ENCODE assay signal across 24 cellular contexts in genomic region chr16:1449201-1449788, GRCh38. TPM values are rescaled to one million over a fixed set of nuclear protein-coding genes. Genes with fewer than 3 reads are reported as not detected.
DNase-seq lines count a peak whose midpoint lies in the region; ATAC-seq, FAIRE-seq and TF ChIP-seq lines count a peak whose summit lies in the region.
"Had no signal": no experiment of that assay in that cellular context is flagged by ENCODE, and none has a peak within 500 bp of the region (broad histone marks: within the 10 kb centered on the region; RNA-seq: fewer than 3 reads in every experiment).

No MANE protein-coding gene starts in this region.

- intact Hi-C loops in HepG2 (cut with micrococcal nuclease; ENCODE audit: unreplicated experiment) = no loop called here
- intact Hi-C loops in right lobe of liver (cut with DNase I) = no loop called here
- intact Hi-C loops in left cardiac atrium (cut with DNase I) = no loop called here

- H3K4me2 ChIP-seq in HepG2 (ENCODE audit: low read depth, low read length) = no peak overlapping the region
- H3K4me2 ChIP-seq: BLaER1, GM23338 had no signal

- no peaks in the 10 kb centered on the region for H4K20me1 ChIP-seq in HepG2 (ENCODE audit: insufficient read depth, low read length)
- H4K20me1 ChIP-seq: BLaER1 had no signal

- DNase-seq in HepG2 (ENCODE audit: low spot score) (no peak), right lobe of liver (no peak), memory B cell (ENCODE audit: low spot score in 2 of 2) (no peak), left cardiac atrium (no peak)
- DNase-seq: 8988T; CD4-positive, alpha-beta memory T cell; DMS153; DMS79; GDM1; H7; HFFc6 had no signal

- H3K9me3 Mint-ChIP-seq in memory B cell = no peaks in the 10 kb centered on the region
- H3K9me3 Mint-ChIP-seq: CD14-positive monocyte; CD4-positive, alpha-beta memory T cell; GM23338; HFFc6; IgD-negative memory B cell had no signal

- peak overlapping the region; percentile 60 for H3K27ac Mint-ChIP-seq in memory B cell
- H3K27ac Mint-ChIP-seq: CD4-positive, alpha-beta memory T cell; HFFc6 had no signal

- no peak overlapping the region for H3K4me3 Mint-ChIP-seq in memory B cell
- H3K4me3 Mint-ChIP-seq: CD14-positive monocyte; CD4-positive, alpha-beta memory T cell; GM23338; HFFc6; IgD-negative memory B cell had no signal

- no peaks in the 10 kb centered on the region; a peak in 1 of 5 replicates for H3K27me3 ChIP-seq in HepG2 (ENCODE audit: control insufficient read depth in 1 of 2, insufficient read depth in 2 of 2, low read length in 2 of 2)
- no peaks in the 10 kb centered on the region for H3K27me3 ChIP-seq in right lobe of liver
- H3K27me3 ChIP-seq: BLaER1 had no signal

- ATAC-seq in HepG2 (no peak), right lobe of liver (no peak), memory B cell (ENCODE audit: low read depth) (no peak), left cardiac atrium (no peak), GM21825 (IDR thresholded peaks at IDR 0.05; ENCODE audit: unreplicated experiment) (no peak)
- ATAC-seq: HCT116 had no signal

- no peaks in the 10 kb centered on the region for H3K27me3 Mint-ChIP-seq in memory B cell
- H3K27me3 Mint-ChIP-seq: CD4-positive, alpha-beta memory T cell; IgD-negative memory B cell had no signal

- FAIRE-seq in HepG2 (lab: Jason Lieb, UNC) = no peak
- FAIRE-seq: GM12892, GM18507 had no signal

- BruUV-seq in HepG2 (replicated peaks; lab: Mats Ljungman, UMichigan) = no TSS peak

- no peak for TF ChIP-seq RAD21 in HepG2 (CRISPR knock-in tag; IDR thresholded peaks at IDR 0.05)

- no peak for TF ChIP-seq EP300 in HepG2 (IDR thresholded peaks at IDR 0.05; ENCODE audit: low read depth in 2 of 2, low read length in 2 of 2)
- no peak for TF ChIP-seq EP300 in HepG2 (CRISPR knock-in tag; IDR thresholded peaks at IDR 0.05; ENCODE audit: borderline replicate concordance)

- H2AFZ ChIP-seq in HepG2 (ENCODE audit: low read length) = no peak overlapping the region
- H2AFZ ChIP-seq: GM23338 had no signal

- CTCF ChIA-PET in HepG2 (lab: Yijun Ruan, JAX; ENCODE audit: low intra/inter-chr PET ratio, low total read pairs) = no interaction called here

- TF ChIP-seq CTCF in HepG2 (CRISPR knock-in tag; IDR thresholded peaks at IDR 0.05) = no peak
- TF ChIP-seq CTCF in right lobe of liver (IDR thresholded peaks at IDR 0.05) = no peak

- POLR2A ChIA-PET in HepG2 (lab: Yijun Ruan, JAX) = no interaction called here

- WGBS in HepG2 (ENCODE audit: low lambda C conversion rate) = 96% methylated on average over 10 of the region's 25 CpGs
- 98% methylated on average over 8 of the region's 25 CpGs for WGBS in right lobe of liver (ENCODE audit: insufficient coverage, low coverage, low lambda C conversion rate, missing lambda C conversion rate)

- in situ Hi-C loops in HepG2 (cut with HindIII; ENCODE audit: extremely low pct_ligation_motif_present, low pct_unique_long_range_greater_than_20kb) = no loop called here

- H3K9ac ChIP-seq in HepG2 (ENCODE audit: insufficient read depth, low read depth, low read length) = no peak overlapping the region
- H3K9ac ChIP-seq: BLaER1 had no signal

- peaks cover 10% of the 10 kb centered on the region for H3K36me3 Mint-ChIP-seq in memory B cell

- TF ChIP-seq POLR2A in HepG2 (IDR thresholded peaks at IDR 0.05; ENCODE audit: insufficient read depth in 1 of 2, low read depth in 2 of 2, low read length in 2 of 2) (no peak), right lobe of liver (IDR thresholded peaks at IDR 0.05) (no peak)

- H3K4me1 ChIP-seq in HepG2 (ENCODE audit: insufficient read depth, low read length) = no peaks in the 10 kb centered on the region
- H3K4me1 ChIP-seq in right lobe of liver = no peaks in the 10 kb centered on the region

- H3K79me2 ChIP-seq in HepG2 (ENCODE audit: insufficient read depth, low read length) = no peaks in the 10 kb centered on the region

- peaks cover 2% of the 10 kb centered on the region for H3K4me1 Mint-ChIP-seq in memory B cell
- H3K4me1 Mint-ChIP-seq: CD14-positive monocyte; CD4-positive, alpha-beta memory T cell; GM23338 had no signal

- H3K9me3 ChIP-seq in HepG2 (ENCODE audit: low read length) (no peaks in the 10 kb centered on the region), right lobe of liver (no peaks in the 10 kb centered on the region)
- H3K9me3 ChIP-seq: BLaER1 had no signal

- H3K36me3 ChIP-seq in HepG2 (replicated peaks in 1 of 2; ENCODE audit: control insufficient read depth in 1 of 2, insufficient read depth in 2 of 2, low read length in 2 of 2) (peaks cover 6 to 9% of the 10 kb centered on the region in 2 experiments; a peak in 4 of 5 replicates), right lobe of liver (peaks cover 0 to 35% (median under 1%) of the 10 kb centered on the region in 4 donors)

- H3K27ac ChIP-seq in HepG2 (ENCODE audit: extremely low read length, insufficient read depth, low read length) = no peak overlapping the region
- H3K27ac ChIP-seq in right lobe of liver = no peak overlapping the region
- H3K27ac ChIP-seq: BLaER1, HL-60 had no signal

- H3K4me3 ChIP-seq in HepG2 (replicated peaks in 1 of 3; ENCODE audit: insufficient read depth in 1 of 3, low read depth in 2 of 3, low read length in 3 of 3) (no peak overlapping the region), right lobe of liver (no peak overlapping the region)
- H3K4me3 ChIP-seq: BLaER1, GM23338 had no signal

RNA-seq across cellular contexts. Expression of gene CCDC154, which starts 4.9 kb away (rescaled TPM):
- 1.5 and 1.8 TPM in 2 replicates for total RNA-seq in HepG2 (2016; rRNA removed; fragmentation: Illumina TruSeq; extraction: Trizol)
- total RNA-seq in HepG2 (2016; cell fraction: cytosol; rRNA removed; fragmentation: Illumina TruSeq; extraction: Trizol; ENCODE audit: low read depth) = 0.61 and 0.79 TPM in 2 replicates
- total RNA-seq in HepG2 (2016; cell fraction: insoluble cytoplasmic fraction; rRNA removed; fragmentation: Illumina TruSeq; extraction: Trizol) = 1.4 and 1.7 TPM in 2 replicates
- 0.83 and 1.1 TPM in 2 replicates for total RNA-seq in HepG2 (2016; cell fraction: membrane; rRNA removed; fragmentation: Illumina TruSeq; extraction: Trizol)
- total RNA-seq in HepG2 (2016; cell fraction: nucleus; rRNA removed; fragmentation: Illumina TruSeq; extraction: Trizol) = 0.31 TPM in 1 of 2 replicates, not detected in the other
- 0.84 and 0.92 TPM in 2 replicates for polyA plus RNA-seq in HepG2 (2011; rRNA removed)
- polyA plus RNA-seq in HepG2 (2011; cell fraction: cytosol; rRNA removed) = 0.24 and 0.56 TPM in 2 replicates
- polyA plus RNA-seq in HepG2 (2011; cell fraction: nucleus; rRNA removed) = 2.1 and 2.4 TPM in 2 replicates
- 0.48 and 1.2 TPM in 2 replicates for polyA plus RNA-seq in HepG2 (2012)
- polyA plus RNA-seq in HepG2 (2016; cell fraction: cytosol; fragmentation: Illumina TruSeq; extraction: Trizol; ENCODE audit: low read depth) = 0.92 and 1.0 TPM in 2 replicates
- 0.65 and 1.6 TPM in 2 replicates for polyA plus RNA-seq in HepG2 (2016; cell fraction: insoluble cytoplasmic fraction; fragmentation: Illumina TruSeq; extraction: Trizol; ENCODE audit: low read depth)
- 0.45 and 0.71 TPM in 2 replicates for polyA plus RNA-seq in HepG2 (2016; cell fraction: membrane; fragmentation: Illumina TruSeq; extraction: Trizol; ENCODE audit: low read depth)
- polyA plus RNA-seq in HepG2 (2016; cell fraction: nucleus; fragmentation: Illumina TruSeq; extraction: Trizol; ENCODE audit: insufficient read depth, low read depth) = 2.3 and 3.5 TPM in 2 replicates
- polyA minus RNA-seq in HepG2 (2011; rRNA and poly(A)+ RNA removed; ENCODE audit: low replicate concordance) = not detected in 2 replicates
- polyA minus RNA-seq in HepG2 (2011; cell fraction: cytosol; rRNA and poly(A)+ RNA removed) = not detected in 2 replicates
- polyA minus RNA-seq in HepG2 (2011; cell fraction: nucleus; rRNA and poly(A)+ RNA removed) = 0.12 and 0.26 TPM in 2 replicates
- 1 to 10 TPM in 2 of 6 experiments, under 1 TPM in 3, not detected in 1; 0.25 to 1.7 (median 0.79) TPM for total RNA-seq in right lobe of liver
- 1 to 10 TPM in 1 of 2 donors, under 1 TPM in 1; 0.68 to 1.1 TPM for total RNA-seq in left cardiac atrium
- total RNA-seq: Daoy, GM23338, H7 had no signal
- polyA plus RNA-seq: CD14-positive monocyte had no signal

RNA-seq across cellular contexts. Expression of gene PERCC1, which starts 18.4 kb away (rescaled TPM):
- 0.15 TPM in 1 of 2 replicates, not detected in the other for total RNA-seq in HepG2 (2016; rRNA removed; fragmentation: Illumina TruSeq; extraction: Trizol)
- not detected in 2 replicates for total RNA-seq in HepG2 (2016; cell fraction: cytosol; rRNA removed; fragmentation: Illumina TruSeq; extraction: Trizol; ENCODE audit: low read depth)
- 0.13 TPM in 1 of 2 replicates, not detected in the other for total RNA-seq in HepG2 (2016; cell fraction: insoluble cytoplasmic fraction; rRNA removed; fragmentation: Illumina TruSeq; extraction: Trizol)
- total RNA-seq in HepG2 (2016; cell fraction: membrane; rRNA removed; fragmentation: Illumina TruSeq; extraction: Trizol) = not detected in 2 replicates
- not detected in 2 replicates for total RNA-seq in HepG2 (2016; cell fraction: nucleus; rRNA removed; fragmentation: Illumina TruSeq; extraction: Trizol)
- not detected in 2 replicates for polyA plus RNA-seq in HepG2 (2011; rRNA removed)
- polyA plus RNA-seq in HepG2 (2011; cell fraction: cytosol; rRNA removed) = not detected in 2 replicates
- polyA plus RNA-seq in HepG2 (2011; cell fraction: nucleus; rRNA removed) = not detected in 2 replicates
- polyA plus RNA-seq in HepG2 (2012) = not detected in 2 replicates
- not detected in 2 replicates for polyA plus RNA-seq in HepG2 (2016; cell fraction: cytosol; fragmentation: Illumina TruSeq; extraction: Trizol; ENCODE audit: low read depth)
- polyA plus RNA-seq in HepG2 (2016; cell fraction: insoluble cytoplasmic fraction; fragmentation: Illumina TruSeq; extraction: Trizol; ENCODE audit: low read depth) = not detected in 2 replicates
- polyA plus RNA-seq in HepG2 (2016; cell fraction: membrane; fragmentation: Illumina TruSeq; extraction: Trizol; ENCODE audit: low read depth) = not detected in 2 replicates
- not detected in 2 replicates for polyA plus RNA-seq in HepG2 (2016; cell fraction: nucleus; fragmentation: Illumina TruSeq; extraction: Trizol; ENCODE audit: insufficient read depth, low read depth)
- not detected in 2 replicates for polyA minus RNA-seq in HepG2 (2011; rRNA and poly(A)+ RNA removed; ENCODE audit: low replicate concordance)
- polyA minus RNA-seq in HepG2 (2011; cell fraction: cytosol; rRNA and poly(A)+ RNA removed) = not detected in 2 replicates
- not detected in 2 replicates for polyA minus RNA-seq in HepG2 (2011; cell fraction: nucleus; rRNA and poly(A)+ RNA removed)
- total RNA-seq in right lobe of liver = not detected
- not detected for total RNA-seq in left cardiac atrium
- total RNA-seq: A673, Daoy, GM23338, H7, HFFc6, HT1080 had no signal
- polyA plus RNA-seq: AG04450; CD14-positive monocyte; CD4-positive, alpha-beta memory T cell; GM23338; IgD-negative memory B cell had no signal

RNA-seq across cellular contexts. Expression of gene CLCN7, which starts 25.5 kb away (rescaled TPM):
- total RNA-seq in HepG2 (2016; rRNA removed; fragmentation: Illumina TruSeq; extraction: Trizol) (9.8 and 25.1 TPM in 2 replicates), right lobe of liver (10 to 100 TPM; 36.0 to 50.8 (median 40.8) TPM), left cardiac atrium (10 to 100 TPM; 43.0 to 49.7 TPM)
- total RNA-seq in HepG2 (2016; cell fraction: cytosol; rRNA removed; fragmentation: Illumina TruSeq; extraction: Trizol; ENCODE audit: low read depth) = 8.5 and 9.5 TPM in 2 replicates
- total RNA-seq in HepG2 (2016; cell fraction: insoluble cytoplasmic fraction; rRNA removed; fragmentation: Illumina TruSeq; extraction: Trizol) = 6.2 and 24.1 TPM in 2 replicates
- 6.7 and 7.5 TPM in 2 replicates for total RNA-seq in HepG2 (2016; cell fraction: membrane; rRNA removed; fragmentation: Illumina TruSeq; extraction: Trizol)
- total RNA-seq in HepG2 (2016; cell fraction: nucleus; rRNA removed; fragmentation: Illumina TruSeq; extraction: Trizol) = 22.9 and 27.4 TPM in 2 replicates
- 24.6 and 33.6 TPM in 2 replicates for polyA plus RNA-seq in HepG2 (2011; rRNA removed)
- 11.6 and 26.3 TPM in 2 replicates for polyA plus RNA-seq in HepG2 (2011; cell fraction: cytosol; rRNA removed)
- polyA plus RNA-seq in HepG2 (2011; cell fraction: nucleus; rRNA removed) = 413 and 489 TPM in 2 replicates
- polyA plus RNA-seq in HepG2 (2012) = 30.8 and 56.7 TPM in 2 replicates
- 1.7 and 1.8 TPM in 2 replicates for polyA plus RNA-seq in HepG2 (2016; cell fraction: cytosol; fragmentation: Illumina TruSeq; extraction: Trizol; ENCODE audit: low read depth)
- 6.7 and 9.1 TPM in 2 replicates for polyA plus RNA-seq in HepG2 (2016; cell fraction: insoluble cytoplasmic fraction; fragmentation: Illumina TruSeq; extraction: Trizol; ENCODE audit: low read depth)
- polyA plus RNA-seq in HepG2 (2016; cell fraction: membrane; fragmentation: Illumina TruSeq; extraction: Trizol; ENCODE audit: low read depth) = 3.8 and 6.1 TPM in 2 replicates
- polyA plus RNA-seq in HepG2 (2016; cell fraction: nucleus; fragmentation: Illumina TruSeq; extraction: Trizol; ENCODE audit: insufficient read depth, low read depth) = 78.0 and 79.0 TPM in 2 replicates
- 47.8 and 83.3 TPM in 2 replicates for polyA minus RNA-seq in HepG2 (2011; rRNA and poly(A)+ RNA removed; ENCODE audit: low replicate concordance)
- polyA minus RNA-seq in HepG2 (2011; cell fraction: cytosol; rRNA and poly(A)+ RNA removed) = 15.7 and 20.3 TPM in 2 replicates
- 46.9 and 49.4 TPM in 2 replicates for polyA minus RNA-seq in HepG2 (2011; cell fraction: nucleus; rRNA and poly(A)+ RNA removed)

RNA-seq across cellular contexts. Expression of gene UQCC4, which starts 28.7 kb away (rescaled TPM):
- total RNA-seq in HepG2 (2016; rRNA removed; fragmentation: Illumina TruSeq; extraction: Trizol) (29.6 and 29.9 TPM in 2 replicates), right lobe of liver (10 to 100 TPM in 1 of 6 experiments, 1 to 10 TPM in 5; 5.6 to 11.5 (median 6.0) TPM), left cardiac atrium (10 to 100 TPM; 10.0 to 13.0 TPM)
- 22.0 and 23.6 TPM in 2 replicates for total RNA-seq in HepG2 (2016; cell fraction: cytosol; rRNA removed; fragmentation: Illumina TruSeq; extraction: Trizol; ENCODE audit: low read depth)
- 27.3 and 30.2 TPM in 2 replicates for total RNA-seq in HepG2 (2016; cell fraction: insoluble cytoplasmic fraction; rRNA removed; fragmentation: Illumina TruSeq; extraction: Trizol)
- 24.5 and 33.2 TPM in 2 replicates for total RNA-seq in HepG2 (2016; cell fraction: membrane; rRNA removed; fragmentation: Illumina TruSeq; extraction: Trizol)
- 11.7 and 14.7 TPM in 2 replicates for total RNA-seq in HepG2 (2016; cell fraction: nucleus; rRNA removed; fragmentation: Illumina TruSeq; extraction: Trizol)
- 17.6 and 19.2 TPM in 2 replicates for polyA plus RNA-seq in HepG2 (2011; rRNA removed)
- 21.5 and 24.4 TPM in 2 replicates for polyA plus RNA-seq in HepG2 (2011; cell fraction: cytosol; rRNA removed)
- polyA plus RNA-seq in HepG2 (2011; cell fraction: nucleus; rRNA removed) = 9.1 and 10.9 TPM in 2 replicates
- 8.9 and 10.5 TPM in 2 replicates for polyA plus RNA-seq in HepG2 (2012)
- polyA plus RNA-seq in HepG2 (2016; cell fraction: cytosol; fragmentation: Illumina TruSeq; extraction: Trizol; ENCODE audit: low read depth) = 13.9 and 22.1 TPM in 2 replicates
- 19.8 and 20.7 TPM in 2 replicates for polyA plus RNA-seq in HepG2 (2016; cell fraction: insoluble cytoplasmic fraction; fragmentation: Illumina TruSeq; extraction: Trizol; ENCODE audit: low read depth)
- 17.4 and 20.9 TPM in 2 replicates for polyA plus RNA-seq in HepG2 (2016; cell fraction: membrane; fragmentation: Illumina TruSeq; extraction: Trizol; ENCODE audit: low read depth)
- polyA plus RNA-seq in HepG2 (2016; cell fraction: nucleus; fragmentation: Illumina TruSeq; extraction: Trizol; ENCODE audit: insufficient read depth, low read depth) = 20.4 and 23.0 TPM in 2 replicates
- polyA minus RNA-seq in HepG2 (2011; rRNA and poly(A)+ RNA removed; ENCODE audit: low replicate concordance) = 10.9 and 14.0 TPM in 2 replicates
- 5.3 and 5.4 TPM in 2 replicates for polyA minus RNA-seq in HepG2 (2011; cell fraction: cytosol; rRNA and poly(A)+ RNA removed)
- 6.5 and 7.5 TPM in 2 replicates for polyA minus RNA-seq in HepG2 (2011; cell fraction: nucleus; rRNA and poly(A)+ RNA removed)

RNA-seq across cellular contexts. Expression of gene UNKL, which starts 34.8 kb away (rescaled TPM):
- 11.0 and 17.6 TPM in 2 replicates for total RNA-seq in HepG2 (2016; rRNA removed; fragmentation: Illumina TruSeq; extraction: Trizol)
- 5.5 and 6.6 TPM in 2 replicates for total RNA-seq in HepG2 (2016; cell fraction: cytosol; rRNA removed; fragmentation: Illumina TruSeq; extraction: Trizol; ENCODE audit: low read depth)
- 10.1 and 16.6 TPM in 2 replicates for total RNA-seq in HepG2 (2016; cell fraction: insoluble cytoplasmic fraction; rRNA removed; fragmentation: Illumina TruSeq; extraction: Trizol)
- total RNA-seq in HepG2 (2016; cell fraction: membrane; rRNA removed; fragmentation: Illumina TruSeq; extraction: Trizol) = 9.9 and 10.4 TPM in 2 replicates
- 12.2 and 16.5 TPM in 2 replicates for total RNA-seq in HepG2 (2016; cell fraction: nucleus; rRNA removed; fragmentation: Illumina TruSeq; extraction: Trizol)
- 10.4 and 13.4 TPM in 2 replicates for polyA plus RNA-seq in HepG2 (2011; rRNA removed)
- polyA plus RNA-seq in HepG2 (2011; cell fraction: cytosol; rRNA removed) = 3.3 and 4.7 TPM in 2 replicates
- polyA plus RNA-seq in HepG2 (2011; cell fraction: nucleus; rRNA removed) = 75.3 and 105 TPM in 2 replicates
- 7.2 and 11.6 TPM in 2 replicates for polyA plus RNA-seq in HepG2 (2012)
- 2.4 and 4.0 TPM in 2 replicates for polyA plus RNA-seq in HepG2 (2016; cell fraction: cytosol; fragmentation: Illumina TruSeq; extraction: Trizol; ENCODE audit: low read depth)
- polyA plus RNA-seq in HepG2 (2016; cell fraction: insoluble cytoplasmic fraction; fragmentation: Illumina TruSeq; extraction: Trizol; ENCODE audit: low read depth) = 11.7 and 13.2 TPM in 2 replicates
- 4.2 and 6.8 TPM in 2 replicates for polyA plus RNA-seq in HepG2 (2016; cell fraction: membrane; fragmentation: Illumina TruSeq; extraction: Trizol; ENCODE audit: low read depth)
- 48.5 and 55.0 TPM in 2 replicates for polyA plus RNA-seq in HepG2 (2016; cell fraction: nucleus; fragmentation: Illumina TruSeq; extraction: Trizol; ENCODE audit: insufficient read depth, low read depth)
- polyA minus RNA-seq in HepG2 (2011; rRNA and poly(A)+ RNA removed; ENCODE audit: low replicate concordance) = 14.8 and 18.0 TPM in 2 replicates
- 7.9 and 12.6 TPM in 2 replicates for polyA minus RNA-seq in HepG2 (2011; cell fraction: cytosol; rRNA and poly(A)+ RNA removed)
- polyA minus RNA-seq in HepG2 (2011; cell fraction: nucleus; rRNA and poly(A)+ RNA removed) = 9.3 and 22.1 TPM in 2 replicates
- total RNA-seq in right lobe of liver = 10 to 100 TPM in 4 of 6 experiments, 1 to 10 TPM in 2; 9.0 to 14.2 (median 12.0) TPM
- 10 to 100 TPM in 1 of 2 donors, 1 to 10 TPM in 1; 6.4 to 13.6 TPM for total RNA-seq in left cardiac atrium
